15 cellular contexts compared by ENCODE assay signal in genomic region chr12:75606146-75606545, GRCh38.
"Had no signal": no experiment of that assay in that cellular context is flagged by ENCODE, and none has a peak within 500 bp of the region (broad histone marks: within the 10 kb centered on the region; RNA-seq: fewer than 3 reads in every experiment).

No MANE protein-coding gene starts in this region.

- H3K27ac ChIP-seq: hepatocyte, prostate gland, upper lobe of right lung had no signal

- H3K9me3 ChIP-seq: mucosa of descending colon, prostate gland, upper lobe of right lung had no signal

- H3K4me1 ChIP-seq: prostate gland, upper lobe of right lung had no signal

- ATAC-seq: mucosa of descending colon; natural killer cell; sciatic nerve; stimulated activated naive B cell treated with anti-CD40 and anti-IgM and Interleukin-4, amounts not matched to agents 10 μg/mL and 1 μg/mL and 100 μg/mL, for 72 hours; upper lobe of right lung had no signal

- H2AFZ ChIP-seq: hepatocyte had no signal

- H3K4me3 ChIP-seq: hepatocyte, mucosa of descending colon, prostate gland, upper lobe of right lung had no signal

- H3K4me1 Mint-ChIP-seq: activated CD4-positive, alpha-beta T cell treated with anti-CD3 and anti-CD28 coated beads, Interleukin-2, amount 10 ng/mL, durations not matched to agents 7 days and 5 days; activated naive CD4-positive, alpha-beta T cell treated with anti-CD3 and anti-CD28 coated beads, Interleukin-2, amount 50 U/mL, for 24 hours; natural killer cell; stimulated activated naive B cell treated with anti-CD40 and anti-IgM and Interleukin-4, amounts not matched to agents 10 μg/mL and 1 μg/mL and 100 μg/mL, for 72 hours had no signal

- H3K4me2 ChIP-seq: hepatocyte had no signal

- H3K27me3 ChIP-seq: hepatocyte, upper lobe of right lung had no signal

- H3K9me3 Mint-ChIP-seq: activated CD4-positive, alpha-beta T cell treated with anti-CD3 and anti-CD28 coated beads, Interleukin-2, amount 10 ng/mL, durations not matched to agents 7 days and 5 days; activated naive CD4-positive, alpha-beta T cell treated with anti-CD3 and anti-CD28 coated beads, Interleukin-2, amount 50 U/mL, for 24 hours; activated T-helper 2 cell treated with anti-CD3 and anti-CD28 coated beads, Interferon-gamma antibody, Interleukin-2, Interleukin-4, amounts not matched to agents 10 μg/mL and 5 μg/mL and 100 μg/mL, durations not matched to agents 14 hours and 24 hours and 36 hours; natural killer cell; stimulated activated naive B cell treated with anti-CD40 and anti-IgM and Interleukin-4, amounts not matched to agents 10 μg/mL and 1 μg/mL and 100 μg/mL, for 72 hours had no signal

- H3K36me3 Mint-ChIP-seq: activated naive CD4-positive, alpha-beta T cell treated with anti-CD3 and anti-CD28 coated beads, Interleukin-2, amount 50 U/mL, for 24 hours; natural killer cell; stimulated activated naive B cell treated with anti-CD40 and anti-IgM and Interleukin-4, amounts not matched to agents 10 μg/mL and 1 μg/mL and 100 μg/mL, for 72 hours had no signal

- H3K79me2 ChIP-seq: hepatocyte had no signal

- DNase-seq: activated CD4-positive, alpha-beta T cell treated with anti-CD3 and anti-CD28 coated beads, Interleukin-2, amount 10 ng/mL, durations not matched to agents 7 days and 5 days; activated CD4-positive, CD25-positive, alpha-beta regulatory T cell; effector CD4-positive, alpha-beta T cell; kidney glomerular epithelial cell; mucosa of descending colon; natural killer cell; stimulated activated CD4-positive, alpha-beta T cell treated with anti-CD3 and anti-CD28 coated beads, Interleukin-2, amount 100 ng/mL, for 24 hours; stimulated activated naive B cell treated with anti-CD40 and anti-IgM and Interleukin-4, amounts not matched to agents 10 μg/mL and 1 μg/mL and 100 μg/mL, for 72 hours; upper lobe of right lung had no signal

- FAIRE-seq: bronchial epithelial cell had no signal

- H3K36me3 ChIP-seq: prostate gland, upper lobe of right lung had no signal

- H3K27ac Mint-ChIP-seq: activated CD4-positive, alpha-beta T cell treated with anti-CD3 and anti-CD28 coated beads, Interleukin-2, amount 10 ng/mL, durations not matched to agents 7 days and 5 days; activated naive CD4-positive, alpha-beta T cell treated with anti-CD3 and anti-CD28 coated beads, Interleukin-2, amount 50 U/mL, for 24 hours; activated T-helper 2 cell treated with anti-CD3 and anti-CD28 coated beads, Interferon-gamma antibody, Interleukin-2, Interleukin-4, amounts not matched to agents 10 μg/mL and 5 μg/mL and 100 μg/mL, durations not matched to agents 14 hours and 24 hours and 36 hours; natural killer cell; stimulated activated naive B cell treated with anti-CD40 and anti-IgM and Interleukin-4, amounts not matched to agents 10 μg/mL and 1 μg/mL and 100 μg/mL, for 72 hours had no signal

- H3K4me3 Mint-ChIP-seq: activated CD4-positive, alpha-beta T cell treated with anti-CD3 and anti-CD28 coated beads, Interleukin-2, amount 10 ng/mL, durations not matched to agents 7 days and 5 days; activated naive CD4-positive, alpha-beta T cell treated with anti-CD3 and anti-CD28 coated beads, Interleukin-2, amount 50 U/mL, for 24 hours; natural killer cell; stimulated activated naive B cell treated with anti-CD40 and anti-IgM and Interleukin-4, amounts not matched to agents 10 μg/mL and 1 μg/mL and 100 μg/mL, for 72 hours had no signal
